ENCODE assay signal across 10 cellular contexts in genomic region chr10:12729885-12730284, GRCh38.
DNase-seq lines count a peak whose midpoint lies in the region; ATAC-seq and TF ChIP-seq lines count a peak whose summit lies in the region.
"Had no signal": no experiment of that assay in that cellular context is flagged by ENCODE, and none has a peak within 500 bp of the region (broad histone marks: within the 10 kb centered on the region; RNA-seq: fewer than 3 reads in every experiment).

No MANE protein-coding gene starts in this region.

- peak overlapping the region in 1 of 2 donors; percentile 72 for H3K27ac ChIP-seq in breast epithelium
- H3K27ac ChIP-seq in OCI-LY3 (ENCODE audit: low read length): no peak overlapping the region
- H3K27ac ChIP-seq in testis: no peak overlapping the region
- H3K27ac ChIP-seq: pancreas had no signal

- H3K9ac ChIP-seq in OCI-LY3 (ENCODE audit: low read length): no peak overlapping the region

- H3K36me3 ChIP-seq in breast epithelium: no peaks in the 10 kb centered on the region
- no peaks in the 10 kb centered on the region for H3K36me3 ChIP-seq in OCI-LY3 (replicated peaks; ENCODE audit: low read depth, low read length)
- H3K36me3 ChIP-seq in testis (ENCODE audit: low read depth, missing control alignments): no peaks in the 10 kb centered on the region
- H3K36me3 ChIP-seq: pancreas had no signal

- WGBS in testis, 2 donors: 77 to 78% methylated on average over 7 of the region's 7 CpGs

- H3K79me2 ChIP-seq in OCI-LY3 (ENCODE audit: low read length): peaks cover 6% of the 10 kb centered on the region; the same call in 1 of the 2 replicates

- H3K27me3 ChIP-seq in breast epithelium: no peaks in the 10 kb centered on the region
- H3K27me3 ChIP-seq in OCI-LY3 (ENCODE audit: low read depth, low read length): no peaks in the 10 kb centered on the region
- H3K27me3 ChIP-seq in testis: no peaks in the 10 kb centered on the region
- H3K27me3 ChIP-seq: pancreas had no signal

- CTCF ChIA-PET in MCF 10A (lab: Yijun Ruan, JAX): interaction anchor here (0.5 kb wide), 1 partner anchor 465 kb away, joined by 4 read pairs; no protein-coding TSS in a partner anchor

- H4K20me1 ChIP-seq in OCI-LY3 (ENCODE audit: insufficient read depth, low read length): peaks cover 9% of the 10 kb centered on the region; the same call in 1 of the 2 replicates

- H3K36me3 Mint-ChIP-seq in MCF 10A (ENCODE audit: insufficient read depth, unreplicated experiment): no peaks in the 10 kb centered on the region
- peaks cover 5% of the 10 kb centered on the region for H3K36me3 Mint-ChIP-seq in stimulated activated memory B cell treated with anti-CD40 and anti-IgM and Interleukin-4, amounts not matched to agents 10 μg/mL and 1 μg/mL and 100 μg/mL, for 72 hours

- no peaks in the 10 kb centered on the region for H3K4me1 Mint-ChIP-seq in MCF 10A (ENCODE audit: insufficient read depth, unreplicated experiment)
- H3K4me1 Mint-ChIP-seq in stimulated activated memory B cell treated with anti-CD40 and anti-IgM and Interleukin-4, amounts not matched to agents 10 μg/mL and 1 μg/mL and 100 μg/mL, for 72 hours: no peaks in the 10 kb centered on the region

- DNase-seq in MCF 10A (ENCODE audit: unreplicated experiment): peak; percentile 30
- DNase-seq in breast epithelium (ENCODE audit: low spot score in 2 of 2): no peak
- no peak for DNase-seq in fibroblast of mammary gland (ENCODE audit: low read depth)
- peak; percentile 58 for DNase-seq in testis
- DNase-seq in SIG-M5 (lab: John Stamatoyannopoulos, UW): no peak
- DNase-seq: CD4-positive, CD25-positive, alpha-beta regulatory T cell; pancreas had no signal

- peak; percentile 41 for TF ChIP-seq CTCF in MCF 10A (IDR thresholded peaks at IDR 0.05; ENCODE audit: unreplicated experiment)
- TF ChIP-seq CTCF in breast epithelium (IDR thresholded peaks at IDR 0.05): no peak
- TF ChIP-seq CTCF in OCI-LY3 (IDR thresholded peaks at IDR 0.05; ENCODE audit: low read depth, low read length): 0 out of 2 replicates have a peak, but pooled peaks have one; percentile 20
- TF ChIP-seq CTCF in fibroblast of mammary gland (conservative IDR thresholded peaks at IDR 0.05; ENCODE audit: control insufficient read depth, insufficient read depth, low read depth, low read length): peak; percentile 36
- TF ChIP-seq CTCF in testis (IDR thresholded peaks at IDR 0.05): peak in 2 of 3 experiments; percentile 11 to 47

- no peak overlapping the region for H2AFZ ChIP-seq in OCI-LY3 (ENCODE audit: low read depth, low read length)

- H3K4me2 ChIP-seq in OCI-LY3 (ENCODE audit: low read length): peak overlapping the region; percentile 50; the same call in 1 of the 2 replicates

- H3K9me3 ChIP-seq in breast epithelium (no peaks in the 10 kb centered on the region), OCI-LY3 (ENCODE audit: insufficient read depth, low read length) (no peaks in the 10 kb centered on the region), testis (no peaks in the 10 kb centered on the region)
- H3K9me3 ChIP-seq: pancreas had no signal

- TF ChIP-seq POLR2A in breast epithelium (IDR thresholded peaks at IDR 0.05): no peak
- no peak for TF ChIP-seq POLR2A in testis (IDR thresholded peaks at IDR 0.05)

- ATAC-seq in GM19397 (IDR thresholded peaks at IDR 0.05; ENCODE audit: unreplicated experiment): no peak
- ATAC-seq in stimulated activated memory B cell treated with anti-CD40 and anti-IgM and Interleukin-4, amounts not matched to agents 10 μg/mL and 1 μg/mL and 100 μg/mL, for 72 hours: no peak
- ATAC-seq: pancreas had no signal

- no peak overlapping the region for H3K4me3 ChIP-seq in breast epithelium
- no peak overlapping the region for H3K4me3 ChIP-seq in OCI-LY3 (ENCODE audit: low read length)
- H3K4me3 ChIP-seq in fibroblast of mammary gland (ENCODE audit: control insufficient read depth, low read depth, low read length): no peak overlapping the region
- H3K4me3 ChIP-seq in testis: no peak overlapping the region
- H3K4me3 ChIP-seq: pancreas had no signal

- H3K4me1 ChIP-seq in breast epithelium (no peaks in the 10 kb centered on the region), OCI-LY3 (ENCODE audit: low read length) (peaks cover 17% of the 10 kb centered on the region), testis (no peaks in the 10 kb centered on the region)
- H3K4me1 ChIP-seq: pancreas had no signal

- no TSS peak for BruUV-seq in MCF 10A (replicated peaks; lab: Mats Ljungman, UMichigan)

- intact Hi-C loops in MCF 10A (cut with micrococcal nuclease) (no loop called here), breast epithelium (cut with DNase I; ENCODE audit: low total_unique reads) (no loop called here), testis (cut with DNase I; ENCODE audit: low total_unique reads) (no loop called here)

- POLR2A ChIA-PET in MCF 10A (lab: Yijun Ruan, JAX): no interaction called here

- no peaks in the 10 kb centered on the region for H3K27me3 Mint-ChIP-seq in MCF 10A (ENCODE audit: insufficient read depth, unreplicated experiment)
- H3K27me3 Mint-ChIP-seq in stimulated activated memory B cell treated with anti-CD40 and anti-IgM and Interleukin-4, amounts not matched to agents 10 μg/mL and 1 μg/mL and 100 μg/mL, for 72 hours: no peaks in the 10 kb centered on the region
- H3K27me3 Mint-ChIP-seq: CD4-positive, CD25-positive, alpha-beta regulatory T cell had no signal

- no peak overlapping the region for H3K4me3 Mint-ChIP-seq in MCF 10A (ENCODE audit: unreplicated experiment)
- H3K4me3 Mint-ChIP-seq in stimulated activated memory B cell treated with anti-CD40 and anti-IgM and Interleukin-4, amounts not matched to agents 10 μg/mL and 1 μg/mL and 100 μg/mL, for 72 hours: no peak overlapping the region
- H3K4me3 Mint-ChIP-seq: CD4-positive, CD25-positive, alpha-beta regulatory T cell had no signal

- H3K27ac Mint-ChIP-seq in MCF 10A (ENCODE audit: low read depth, unreplicated experiment): no peak overlapping the region
- no peak overlapping the region for H3K27ac Mint-ChIP-seq in stimulated activated memory B cell treated with anti-CD40 and anti-IgM and Interleukin-4, amounts not matched to agents 10 μg/mL and 1 μg/mL and 100 μg/mL, for 72 hours
- H3K27ac Mint-ChIP-seq: CD4-positive, CD25-positive, alpha-beta regulatory T cell had no signal

- H3K9me3 Mint-ChIP-seq in MCF 10A (ENCODE audit: unreplicated experiment): no peaks in the 10 kb centered on the region
- no peaks in the 10 kb centered on the region for H3K9me3 Mint-ChIP-seq in stimulated activated memory B cell treated with anti-CD40 and anti-IgM and Interleukin-4, amounts not matched to agents 10 μg/mL and 1 μg/mL and 100 μg/mL, for 72 hours
- H3K9me3 Mint-ChIP-seq: CD4-positive, CD25-positive, alpha-beta regulatory T cell had no signal

Comparison
In these comparisons a context has a peak if more than half of its experiments do, and no peak if none do; other contexts are left out.
1. DNase-seq: peak in MCF 10A (single experiment) and testis (single experiment); none in breast epithelium (0 of 2), fibroblast of mammary gland (single experiment) and SIG-M5 (single experiment).
2. CTCF ChIP-seq: peak in MCF 10A (single experiment), OCI-LY3 (single experiment), fibroblast of mammary gland (single experiment) and testis (2 of 3); none in breast epithelium (0 of 3).